Comparison of ENCODE assay signal across 13 cellular contexts in the genomic region with DNA sequence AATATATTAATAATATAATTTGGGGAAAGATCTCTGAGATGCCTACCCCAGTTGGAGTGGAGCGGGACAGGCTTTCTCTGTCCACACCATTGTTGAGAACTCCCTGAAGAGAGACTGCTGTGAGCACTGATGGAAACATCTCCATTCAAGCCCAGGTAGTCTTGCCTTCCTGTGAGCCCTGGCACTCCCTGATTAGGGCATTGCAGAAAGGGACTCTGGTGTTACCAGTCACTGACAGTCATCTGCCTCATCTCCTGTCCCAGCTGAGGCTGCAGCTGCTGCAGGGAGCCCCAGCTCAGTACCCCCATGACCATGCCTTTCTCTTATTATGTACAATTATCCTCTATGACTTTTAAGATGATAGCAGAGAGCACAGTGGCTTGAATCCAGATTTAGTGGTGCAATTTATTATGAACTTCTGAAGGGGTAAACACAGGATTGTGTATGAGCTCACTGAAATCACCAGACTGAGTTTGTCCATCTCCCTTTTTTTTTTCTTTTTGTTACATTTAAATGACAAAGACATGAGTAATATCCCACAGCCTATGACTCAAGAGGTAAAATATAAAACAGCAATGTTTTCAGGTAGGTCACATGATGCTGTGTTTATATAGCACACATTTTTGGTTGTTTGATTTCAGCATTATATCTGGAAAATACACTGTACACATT.
DNase-seq lines count a peak whose midpoint lies in the region; ATAC-seq and TF ChIP-seq lines count a peak whose summit lies in the region.
"Had no signal": no experiment of that assay in that cellular context is flagged by ENCODE, and none has a peak within 500 bp of the region (broad histone marks: within the 10 kb centered on the region; RNA-seq: fewer than 3 reads in every experiment).

No MANE protein-coding gene starts in this region.

- H3F3A ChIP-seq in PC-3 (ENCODE audit: low read length, unreplicated experiment), result no peaks in the 10 kb centered on the region

- H4K20me1 ChIP-seq in PC-3 (ENCODE audit: low read length) (no peaks in the 10 kb centered on the region), fibroblast of lung (ENCODE audit: control insufficient read depth, extremely low read depth, insufficient read depth, low read length) (no peaks in the 10 kb centered on the region)

- no TSS peak for BruUV-seq in PC-3 (replicated peaks; lab: Mats Ljungman, UMichigan)

- H3K27me3 Mint-ChIP-seq in HFFc6 (ENCODE audit: insufficient read depth), result no peaks in the 10 kb centered on the region; the same call in 1 of the 2 replicates

- POLR2A ChIA-PET in PC-3 (lab: Charles Lee; ENCODE audit: unreplicated experiment), result interaction anchor here (0.5 to 0.6 kb wide), 2 partner anchors 84 to 969 kb away, joined by 3 to 11 read pairs; no protein-coding TSS in a partner anchor

- DNase-seq in HFFc6 (peak; percentile 3), PC-3 (peak; percentile 88), fibroblast of lung (ENCODE audit: low read depth in 2 of 2) (peak; percentile 38 to 71), retina (no peak), UCSD-AML1 (lab: John Stamatoyannopoulos, UW; ENCODE audit: unreplicated experiment) (no peak), posterior vena cava (ENCODE audit: low spot score) (no peak)
- DNase-seq in stimulated activated naive CD8-positive, alpha-beta T cell treated with anti-CD3 and anti-CD28 coated beads, Interleukin-15, Interleukin-2, amounts not matched to agents 100 U/mL and 50 U/mL, for 24 hours, result no peak
- DNase-seq: activated CD8-positive, alpha-beta memory T cell treated with anti-CD3 and anti-CD28 coated beads, Interleukin-2, amount 50 U/mL, for 4 hours; CD4-positive, CD25-positive, alpha-beta regulatory T cell; MV-4-11; naive thymus-derived CD8-positive, alpha-beta T cell; T-helper 1 cell had no signal

- peaks cover 10% of the 10 kb centered on the region for H3K4me1 Mint-ChIP-seq in HFFc6 (ENCODE audit: low read depth)
- H3K4me1 Mint-ChIP-seq: CD4-positive, CD25-positive, alpha-beta regulatory T cell; naive thymus-derived CD8-positive, alpha-beta T cell had no signal

- H3K9me2 ChIP-seq in PC-3 (replicated peaks; ENCODE audit: low read length), result no peaks in the 10 kb centered on the region

- H3K36me3 Mint-ChIP-seq in HFFc6 (ENCODE audit: low read depth), result no peaks in the 10 kb centered on the region
- H3K36me3 Mint-ChIP-seq: CD4-positive, CD25-positive, alpha-beta regulatory T cell; naive thymus-derived CD8-positive, alpha-beta T cell had no signal

- no peaks in the 10 kb centered on the region for H3K36me3 ChIP-seq in ACC112 (ENCODE audit: insufficient read depth, low read length)
- no peaks in the 10 kb centered on the region for H3K36me3 ChIP-seq in PC-3 (ENCODE audit: low read depth, low read length)
- no peaks in the 10 kb centered on the region for H3K36me3 ChIP-seq in fibroblast of lung (ENCODE audit: control insufficient read depth, insufficient read depth, low read length)

- intact Hi-C loops in PC-3 (cut with micrococcal nuclease) (loop anchor here (5.0 kb wide), 3 partner anchors 132 to 462 kb away; a partner anchor contains a TSS), posterior vena cava (cut with DNase I) (no loop called here)

- H3K9me3 ChIP-seq in PC-3 (ENCODE audit: low read length), result no peaks in the 10 kb centered on the region
- H3K9me3 ChIP-seq in fibroblast of lung (ENCODE audit: control insufficient read depth, insufficient read depth, low read depth, low read length), result no peaks in the 10 kb centered on the region

- CTCF ChIA-PET in PC-3 (lab: Charles Lee), result interaction anchor here (0.6 kb wide), 3 partner anchors 689 to 980 kb away, joined by 3 to 4 read pairs (median 3); no protein-coding TSS in a partner anchor

- H3K27ac Mint-ChIP-seq in HFFc6, result no peak overlapping the region
- H3K27ac Mint-ChIP-seq: CD4-positive, CD25-positive, alpha-beta regulatory T cell had no signal

- H3K27me3 ChIP-seq in ACC112 (ENCODE audit: insufficient read depth, low read length) (no peaks in the 10 kb centered on the region), PC-3 (ENCODE audit: low read length) (no peaks in the 10 kb centered on the region), fibroblast of lung (ENCODE audit: control insufficient read depth, insufficient read depth, low read length) (no peaks in the 10 kb centered on the region)

- TF ChIP-seq CTCF in HFFc6 (IDR thresholded peaks at IDR 0.05) (no peak), PC-3 (conservative IDR thresholded peaks at IDR 0.05; ENCODE audit: low read depth, low read length) (no peak), fibroblast of lung (conservative IDR thresholded peaks at IDR 0.05 in 1 of 2, IDR thresholded peaks at IDR 0.05 in 1 of 2; ENCODE audit: low read depth in 1 of 2, low read length in 2 of 2) (no peak)

- H3K4me3 ChIP-seq in ACC112 (ENCODE audit: low read depth, low read length) (peak overlapping the region; percentile 9; the same call in 1 of the 2 replicates), PC-3 (ENCODE audit: low read length) (no peak overlapping the region), fibroblast of lung (replicated peaks in 1 of 4; ENCODE audit: control extremely low read depth in 1 of 4, insufficient read depth in 1 of 4, low read depth in 3 of 4, low read length in 4 of 4) (no peak overlapping the region)

- H3K9me3 Mint-ChIP-seq in HFFc6, result no peaks in the 10 kb centered on the region
- H3K9me3 Mint-ChIP-seq: CD4-positive, CD25-positive, alpha-beta regulatory T cell; naive thymus-derived CD8-positive, alpha-beta T cell had no signal

- H2AFZ ChIP-seq in ACC112 (ENCODE audit: low read length, unreplicated experiment) (no peak overlapping the region), PC-3 (ENCODE audit: low read length) (no peak overlapping the region), fibroblast of lung (ENCODE audit: low read length) (no peak overlapping the region)

- H3K4me3 Mint-ChIP-seq in HFFc6, result no peak overlapping the region
- H3K4me3 Mint-ChIP-seq: CD4-positive, CD25-positive, alpha-beta regulatory T cell; naive thymus-derived CD8-positive, alpha-beta T cell had no signal

- H3K4me1 ChIP-seq in ACC112 (ENCODE audit: control insufficient read depth, insufficient read depth, low read length, unreplicated experiment) (peaks cover 16% of the 10 kb centered on the region), PC-3 (ENCODE audit: insufficient read depth, low read length) (peaks cover 42% of the 10 kb centered on the region), fibroblast of lung (ENCODE audit: control insufficient read depth, extremely low read depth, insufficient read depth, low read length) (peaks cover 3% of the 10 kb centered on the region)

- ATAC-seq in PC-3, result peak; percentile 72
- ATAC-seq in stimulated activated naive CD8-positive, alpha-beta T cell treated with anti-CD3 and anti-CD28 coated beads, Interleukin-15, Interleukin-2, amounts not matched to agents 100 U/mL and 50 U/mL, for 24 hours, result no peak
- ATAC-seq: naive thymus-derived CD8-positive, alpha-beta T cell had no signal

- H3K79me2 ChIP-seq in ACC112 (ENCODE audit: control insufficient read depth, insufficient read depth, low read length, unreplicated experiment), result no peaks in the 10 kb centered on the region
- H3K79me2 ChIP-seq in PC-3 (ENCODE audit: low read length), result no peaks in the 10 kb centered on the region
- H3K79me2 ChIP-seq in fibroblast of lung (ENCODE audit: control insufficient read depth, insufficient read depth, low read length), result no peaks in the 10 kb centered on the region

- H3K27ac ChIP-seq in ACC112 (ENCODE audit: low read depth, low read length) (no peak overlapping the region), PC-3 (ENCODE audit: low read length) (peak overlapping the region; percentile 59), fibroblast of lung (ENCODE audit: insufficient read depth, low read length) (no peak overlapping the region)

- peak overlapping the region; percentile 50 for H3K4me2 ChIP-seq in PC-3 (ENCODE audit: low read length)
- H3K4me2 ChIP-seq in fibroblast of lung (ENCODE audit: extremely low read depth, insufficient read depth, low read length), result peak overlapping the region; percentile 67

- H3K9ac ChIP-seq in PC-3 (ENCODE audit: low read length), result no peak overlapping the region
- H3K9ac ChIP-seq in fibroblast of lung (ENCODE audit: insufficient read depth, low read length), result no peak overlapping the region

Comparison
In these comparisons a context has a peak if more than half of its experiments do, and no peak if none do; other contexts are left out.
1. DNase-seq: peak in HFFc6 (single experiment), PC-3 (single experiment) and fibroblast of lung (2 of 2); none in retina (single experiment), UCSD-AML1 (single experiment), stimulated activated naive CD8-positive, alpha-beta T cell treated with anti-CD3 and anti-CD28 coated beads, Interleukin-15, Interleukin-2, amounts not matched to agents 100 U/mL and 50 U/mL, for 24 hours (single experiment) and posterior vena cava (single experiment).